In the genomic region with DNA sequence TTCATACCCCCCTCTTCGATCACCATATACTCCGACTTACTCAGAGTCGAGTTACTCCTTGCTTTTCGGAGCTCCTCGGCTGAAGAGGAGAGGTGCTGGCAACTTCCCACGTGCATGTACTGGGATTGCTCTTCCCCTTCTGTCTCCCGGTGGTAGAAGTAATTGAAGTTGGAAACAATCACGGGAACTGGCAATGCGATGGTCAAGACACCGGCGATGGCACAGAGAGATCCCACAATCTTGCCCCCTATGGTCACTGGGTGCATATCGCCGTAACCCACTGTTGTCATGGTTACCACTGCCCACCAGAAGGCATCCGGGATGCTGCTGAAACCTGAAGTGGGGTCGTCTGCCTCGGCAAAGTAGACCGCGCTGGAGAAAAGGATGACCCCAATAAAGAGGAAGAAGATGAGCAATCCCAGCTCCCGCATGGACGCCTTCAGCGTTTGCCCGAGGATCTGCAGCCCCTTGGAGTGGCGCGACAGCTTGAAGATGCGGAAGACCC, we compare ENCODE assay signal across 8 cellular contexts. TPM values are rescaled to one million over a fixed set of nuclear protein-coding genes. Genes with fewer than 3 reads are reported as not detected.
DNase-seq lines count a peak whose midpoint lies in the region; ATAC-seq, FAIRE-seq and TF ChIP-seq lines count a peak whose summit lies in the region.

No MANE protein-coding gene starts in this region.

- no peak overlapping the region for H3K27ac Mint-ChIP-seq in astrocyte (ENCODE audit: unreplicated experiment)

- H3K4ac ChIP-seq in neuronal stem cell (ENCODE audit: low read length), result no peak overlapping the region

- no peak for ATAC-seq in HG03354 (IDR thresholded peaks at IDR 0.05; ENCODE audit: poor library complexity, severe bottlenecking, unreplicated experiment)
- ATAC-seq in GM21423 (IDR thresholded peaks at IDR 0.05; ENCODE audit: unreplicated experiment), result no peak

- H2AFZ ChIP-seq in astrocyte (ENCODE audit: low read depth, low read length) (no peak overlapping the region), neuronal stem cell (ENCODE audit: low read length) (no peak overlapping the region)

- H3K27me3 Mint-ChIP-seq in astrocyte (ENCODE audit: low read depth, unreplicated experiment), result peaks cover 72% of the 10 kb centered on the region

- no peak overlapping the region for H2AK5ac ChIP-seq in neuronal stem cell (ENCODE audit: low read depth, low read length)

- TF ChIP-seq POLR2A in testis (IDR thresholded peaks at IDR 0.05) (no peak), GM12891 (IDR thresholded peaks at IDR 0.05; ENCODE audit: low read depth, low read length) (no peak)

- no peak overlapping the region for H2BK120ac ChIP-seq in neuronal stem cell (ENCODE audit: low read depth, low read length)

- no peak overlapping the region for H3K4me2 ChIP-seq in astrocyte (ENCODE audit: low read length)
- no peak overlapping the region for H3K4me2 ChIP-seq in neuronal stem cell (ENCODE audit: insufficient read depth, low read length, poor library complexity, severe bottlenecking)

- no peak for TF ChIP-seq CTCF in astrocyte (IDR thresholded peaks at IDR 0.05; ENCODE audit: insufficient read depth, low read depth, low read length)
- no peak for TF ChIP-seq CTCF in testis (IDR thresholded peaks at IDR 0.05)

- H3K79me2 ChIP-seq in astrocyte (ENCODE audit: insufficient read depth, low read length), result no peaks in the 10 kb centered on the region

- H3K4me1 Mint-ChIP-seq in astrocyte (ENCODE audit: low read depth, unreplicated experiment), result peaks cover 2% of the 10 kb centered on the region

- peaks cover 13% of the 10 kb centered on the region for H3K9me3 Mint-ChIP-seq in astrocyte (ENCODE audit: unreplicated experiment)

- H3K36me3 ChIP-seq in astrocyte (ENCODE audit: insufficient read depth, low read length), result no peaks in the 10 kb centered on the region
- no peaks in the 10 kb centered on the region for H3K36me3 ChIP-seq in neuronal stem cell (replicated peaks in 1 of 2; ENCODE audit: control insufficient read depth in 2 of 2, insufficient read depth in 2 of 2, low read length in 2 of 2)
- H3K36me3 ChIP-seq in testis (ENCODE audit: low read depth, missing control alignments), result no peaks in the 10 kb centered on the region

- peaks cover 47% of the 10 kb centered on the region for H3K27me3 ChIP-seq in astrocyte (ENCODE audit: insufficient read depth, low read length)
- peaks cover 9 to 39% (median 13%) of the 10 kb centered on the region in 3 experiments for H3K27me3 ChIP-seq in neuronal stem cell (ENCODE audit: control insufficient read depth in 3 of 3, insufficient read depth in 3 of 3, low read depth in 1 of 3, low read length in 3 of 3)
- no peaks in the 10 kb centered on the region for H3K27me3 ChIP-seq in testis

- H4K8ac ChIP-seq in neuronal stem cell (ENCODE audit: low read depth, low read length), result no peak overlapping the region

- intact Hi-C loops in testis (cut with DNase I; ENCODE audit: low total_unique reads), result no loop called here

- no peak overlapping the region for H2BK5ac ChIP-seq in neuronal stem cell (ENCODE audit: low read length)

- H2BK12ac ChIP-seq in neuronal stem cell (ENCODE audit: low read length), result no peak overlapping the region

- no peak overlapping the region for H2BK15ac ChIP-seq in neuronal stem cell (ENCODE audit: low read length)

- H3K36me3 Mint-ChIP-seq in astrocyte (ENCODE audit: low read depth, unreplicated experiment), result peaks cover 7% of the 10 kb centered on the region

- no peaks in the 10 kb centered on the region for H4K20me1 ChIP-seq in astrocyte (ENCODE audit: insufficient read depth, low read length)

- H3K18ac ChIP-seq in neuronal stem cell (ENCODE audit: low read length), result no peak overlapping the region

- peaks cover 12% of the 10 kb centered on the region for H3K9me3 ChIP-seq in astrocyte (ENCODE audit: insufficient read depth, low read depth, low read length)
- H3K9me3 ChIP-seq in neuronal stem cell (replicated peaks in 1 of 2; ENCODE audit: control insufficient read depth in 2 of 2, insufficient read depth in 1 of 2, low read depth in 1 of 2, low read length in 2 of 2), result peaks cover 12 to 13% of the 10 kb centered on the region in 2 donors
- H3K9me3 ChIP-seq in testis, result no peaks in the 10 kb centered on the region

- H3K4me3 ChIP-seq in GM08714 (ENCODE audit: low read length) (peak overlapping the region; percentile 66), astrocyte (ENCODE audit: insufficient read depth, low read depth, low read length) (no peak overlapping the region), neuronal stem cell (ENCODE audit: low read length in 2 of 2) (peak overlapping the region in 1 of 2 donors; percentile 55), testis (peak overlapping the region in 1 of 2 donors; percentile 68)

- peak; percentile 40 for DNase-seq in NCI-H748 treated with DMSO at 0.1 percent for 48 hours (lab: John Stamatoyannopoulos, UW)
- DNase-seq in astrocyte (ENCODE audit: low read depth), result no peak
- DNase-seq in neuronal stem cell (ENCODE audit: low spot score), result no peak
- DNase-seq in testis, result no peak
- no peak for DNase-seq in GM12891 (ENCODE audit: insufficient read length, low spot score)

- H3K27ac ChIP-seq in astrocyte (ENCODE audit: low read depth, low read length) (no peak overlapping the region), neuronal stem cell (replicated peaks; ENCODE audit: low read length) (no peak overlapping the region), testis (no peak overlapping the region)

- H3K14ac ChIP-seq in neuronal stem cell (ENCODE audit: low read length), result no peak overlapping the region

- FAIRE-seq in astrocyte (lab: Jason Lieb, UNC) (no peak), GM12891 (lab: Jason Lieb, UNC) (no peak)

- H3K4me1 ChIP-seq in astrocyte (ENCODE audit: insufficient read depth, low read length), result no peaks in the 10 kb centered on the region
- peaks cover 2 to 19% of the 10 kb centered on the region in 2 donors for H3K4me1 ChIP-seq in neuronal stem cell (ENCODE audit: control insufficient read depth in 2 of 2, insufficient read depth in 1 of 2, low read depth in 1 of 2, low read length in 2 of 2)
- H3K4me1 ChIP-seq in testis, result no peaks in the 10 kb centered on the region

- H3K4me3 Mint-ChIP-seq in astrocyte (ENCODE audit: unreplicated experiment), result peak overlapping the region; percentile 79

- no peak overlapping the region for H4K91ac ChIP-seq in neuronal stem cell (ENCODE audit: low read depth, low read length, poor library complexity)

- no CpG with 5 or more reads among the region's 25 CpGs for WGBS in neuronal stem cell (ENCODE audit: extremely low coverage in 2 of 2, insufficient read length in 2 of 2, insufficient replicate concordance in 1 of 2), 2 donors
- 52 to 55% methylated on average over 22 to 25 of the region's 25 CpGs for WGBS in testis, 2 donors

- no peaks in the 10 kb centered on the region for H3K79me1 ChIP-seq in neuronal stem cell (ENCODE audit: low read depth, low read length)

- H3K23ac ChIP-seq in neuronal stem cell (ENCODE audit: low read depth, low read length, poor library complexity), result peak overlapping the region; percentile 28

- H3K9ac ChIP-seq in astrocyte (ENCODE audit: low read length) (no peak overlapping the region), neuronal stem cell (ENCODE audit: low read depth, low read length, poor library complexity) (no peak overlapping the region)

TF ChIP-seq in GM12891, 5 proteins besides CTCF, POLR2A, EP300 and RAD21:
- TF ChIP-seq SPI1 (IDR thresholded peaks at IDR 0.05; ENCODE audit: low read depth, low read length), result no peak
- TF ChIP-seq TAF1 (IDR thresholded peaks at IDR 0.05; ENCODE audit: low read depth, low read length), result no peak
- no peak for TF ChIP-seq POLR2AphosphoS5 (IDR thresholded peaks at IDR 0.05; ENCODE audit: low read depth, low read length)
- no peak for TF ChIP-seq PAX5 (IDR thresholded peaks at IDR 0.05; ENCODE audit: insufficient read depth, low read length, severe bottlenecking)
- no peak for TF ChIP-seq POU2F2 (IDR thresholded peaks at IDR 0.05; ENCODE audit: low read depth, low read length)

RNA-seq across cellular contexts. Expression of gene KCNA3, which starts 1.5 kb away (rescaled TPM):
- total RNA-seq in astrocyte, result 0.09 TPM in 1 of 2 replicates, not detected in the other
- polyA plus RNA-seq in neuronal stem cell (2013, experiment 1 of 2), result 0.31 TPM
- 0.33 TPM for polyA plus RNA-seq in neuronal stem cell (2013, experiment 2 of 2)
- total RNA-seq in testis, result 1 to 10 TPM; 3.4 to 6.7 TPM
- polyA plus RNA-seq in testis (ENCODE audit: insufficient read depth, low read depth, low replicate concordance), result 1.3 TPM
- 0.18 TPM for polyA plus RNA-seq in GM12891 (2012; ENCODE audit: low read depth, missing spikeins)
